Comparison of ENCODE assay signal across 2 cellular contexts in genomic region chr12:121404734-121405133, GRCh38.
TF ChIP-seq lines count a peak whose summit lies in the region.

No MANE protein-coding gene starts in this region.

TF ChIP-seq in Ishikawa, 13 proteins besides CTCF, POLR2A, EP300 and RAD21 (continued from another document):
- TF ChIP-seq, protein P1, sequence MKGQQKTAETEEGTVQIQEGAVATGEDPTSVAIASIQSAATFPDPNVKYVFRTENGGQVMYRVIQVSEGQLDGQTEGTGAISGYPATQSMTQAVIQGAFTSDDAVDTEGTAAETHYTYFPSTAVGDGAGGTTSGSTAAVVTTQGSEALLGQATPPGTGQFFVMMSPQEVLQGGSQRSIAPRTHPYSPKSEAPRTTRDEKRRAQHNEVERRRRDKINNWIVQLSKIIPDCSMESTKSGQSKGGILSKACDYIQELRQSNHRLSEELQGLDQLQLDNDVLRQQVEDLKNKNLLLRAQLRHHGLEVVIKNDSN (IDR thresholded peaks at IDR 0.05), result no peak

TF ChIP-seq in WTC11, 78 proteins besides CTCF, POLR2A, EP300 and RAD21 (continued from another document):
- TF ChIP-seq ZNF512 (CRISPR knock-in tag; IDR thresholded peaks at IDR 0.05; ENCODE audit: borderline replicate concordance), result no peak
- no peak for TF ChIP-seq FOXK1 (CRISPR knock-in tag; IDR thresholded peaks at IDR 0.05)
- TF ChIP-seq ESRRA (CRISPR knock-in tag; IDR thresholded peaks at IDR 0.05; ENCODE audit: borderline replicate concordance), result no peak
- TF ChIP-seq FOXJ3 (CRISPR knock-in tag; IDR thresholded peaks at IDR 0.05; ENCODE audit: borderline replicate concordance), result no peak
- TF ChIP-seq CREB1 (CRISPR knock-in tag; IDR thresholded peaks at IDR 0.05), result no peak
- no peak for TF ChIP-seq ZNF425 (CRISPR knock-in tag; conservative IDR thresholded peaks at IDR 0.05)
- TF ChIP-seq, protein P2, sequence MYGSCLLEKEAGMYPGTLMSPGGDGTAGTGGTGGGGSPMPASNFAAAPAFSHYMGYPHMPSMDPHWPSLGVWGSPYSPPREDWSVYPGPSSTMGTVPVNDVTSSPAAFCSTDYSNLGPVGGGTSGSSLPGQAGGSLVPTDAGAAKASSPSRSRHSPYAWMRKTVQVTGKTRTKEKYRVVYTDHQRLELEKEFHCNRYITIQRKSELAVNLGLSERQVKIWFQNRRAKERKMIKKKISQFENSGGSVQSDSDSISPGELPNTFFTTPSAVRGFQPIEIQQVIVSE (CRISPR knock-in tag; IDR thresholded peaks at IDR 0.05; ENCODE audit: borderline replicate concordance), result no peak
